Comparison of ENCODE assay signal across 1 cellular context in the genomic region with DNA sequence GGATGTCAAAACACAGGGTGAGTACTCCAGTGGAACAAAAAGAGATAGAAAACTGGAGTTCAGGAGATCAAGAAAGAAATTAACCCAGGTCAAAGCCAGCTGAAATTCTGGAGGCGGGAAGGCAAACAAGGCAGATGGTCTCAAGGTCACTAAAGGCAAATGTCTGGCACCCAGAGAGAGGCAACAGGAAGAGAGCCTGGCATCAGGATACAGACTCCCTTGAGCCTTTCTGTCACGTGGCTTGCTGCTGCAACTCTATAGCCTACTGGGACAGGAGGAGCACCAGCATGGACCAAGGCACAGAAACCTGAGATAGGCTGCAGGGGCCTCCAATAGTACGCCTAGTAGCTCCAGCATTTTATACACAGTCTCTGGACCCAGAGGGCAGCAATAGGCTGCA.
TF ChIP-seq lines count a peak whose summit lies in the region.

No MANE protein-coding gene starts in this region.

TF ChIP-seq in HepG2, 621 proteins besides CTCF, POLR2A, EP300 and RAD21 (continued from another document and continues in another):
- TF ChIP-seq CEBPZ (IDR thresholded peaks at IDR 0.05; ENCODE audit: low read length): no peak
- TF ChIP-seq ATAD3A (CRISPR knock-in tag; IDR thresholded peaks at IDR 0.05): no peak
- TF ChIP-seq TAF1 (CRISPR knock-in tag; IDR thresholded peaks at IDR 0.05): no peak
- no peak for TF ChIP-seq NR2F6 (IDR thresholded peaks at IDR 0.05)
- 0 out of 2 replicates have a peak, but pooled peaks have one; percentile 14 for TF ChIP-seq NR2F6 (CRISPR knock-in tag; IDR thresholded peaks at IDR 0.05)
- no peak for TF ChIP-seq REST (IDR thresholded peaks at IDR 0.05; ENCODE audit: borderline replicate concordance in 1 of 2, low read depth in 1 of 2, low read length in 2 of 2)
- TF ChIP-seq DPF2 (CRISPR knock-in tag; IDR thresholded peaks at IDR 0.05; ENCODE audit: borderline replicate concordance, low read depth): no peak
- no peak; the same call in 1 of the 2 replicates for TF ChIP-seq ETV5 (CRISPR knock-in tag; IDR thresholded peaks at IDR 0.05; ENCODE audit: borderline replicate concordance)
- peak; percentile 74 for TF ChIP-seq USF2 (IDR thresholded peaks at IDR 0.05; ENCODE audit: low read depth, low read length)
- TF ChIP-seq USF2 (CRISPR knock-in tag; IDR thresholded peaks at IDR 0.05; ENCODE audit: borderline replicate concordance): peak; percentile 85; the same call in 1 of the 2 replicates
- TF ChIP-seq ZNF777 (CRISPR knock-in tag; IDR thresholded peaks at IDR 0.05): no peak
- TF ChIP-seq THYN1 (CRISPR knock-in tag; IDR thresholded peaks at IDR 0.05; ENCODE audit: borderline replicate concordance, low read depth): no peak
- no peak for TF ChIP-seq GZF1 (CRISPR knock-in tag; IDR thresholded peaks at IDR 0.05)
- no peak for TF ChIP-seq ZBTB37 (CRISPR knock-in tag; IDR thresholded peaks at IDR 0.05)
- no peak for TF ChIP-seq ZNF576 (CRISPR knock-in tag; IDR thresholded peaks at IDR 0.05)
- no peak for TF ChIP-seq CSRNP2 (CRISPR knock-in tag; conservative IDR thresholded peaks at IDR 0.05; ENCODE audit: low read depth)
- no peak for TF ChIP-seq NR2F2 (IDR thresholded peaks at IDR 0.05; ENCODE audit: borderline replicate concordance, low read depth)
- no peak for TF ChIP-seq ZNF770 (CRISPR knock-in tag; IDR thresholded peaks at IDR 0.05)
- no peak for TF ChIP-seq ZNF557 (CRISPR knock-in tag; IDR thresholded peaks at IDR 0.05)
- TF ChIP-seq, protein P1, sequence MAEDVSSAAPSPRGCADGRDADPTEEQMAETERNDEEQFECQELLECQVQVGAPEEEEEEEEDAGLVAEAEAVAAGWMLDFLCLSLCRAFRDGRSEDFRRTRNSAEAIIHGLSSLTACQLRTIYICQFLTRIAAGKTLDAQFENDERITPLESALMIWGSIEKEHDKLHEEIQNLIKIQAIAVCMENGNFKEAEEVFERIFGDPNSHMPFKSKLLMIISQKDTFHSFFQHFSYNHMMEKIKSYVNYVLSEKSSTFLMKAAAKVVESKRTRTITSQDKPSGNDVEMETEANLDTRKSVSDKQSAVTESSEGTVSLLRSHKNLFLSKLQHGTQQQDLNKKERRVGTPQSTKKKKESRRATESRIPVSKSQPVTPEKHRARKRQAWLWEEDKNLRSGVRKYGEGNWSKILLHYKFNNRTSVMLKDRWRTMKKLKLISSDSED (CRISPR knock-in tag; IDR thresholded peaks at IDR 0.05): no peak
- TF ChIP-seq ZNF614 (CRISPR knock-in tag; IDR thresholded peaks at IDR 0.05; ENCODE audit: borderline replicate concordance): peak; percentile 88
- TF ChIP-seq, protein P2, sequence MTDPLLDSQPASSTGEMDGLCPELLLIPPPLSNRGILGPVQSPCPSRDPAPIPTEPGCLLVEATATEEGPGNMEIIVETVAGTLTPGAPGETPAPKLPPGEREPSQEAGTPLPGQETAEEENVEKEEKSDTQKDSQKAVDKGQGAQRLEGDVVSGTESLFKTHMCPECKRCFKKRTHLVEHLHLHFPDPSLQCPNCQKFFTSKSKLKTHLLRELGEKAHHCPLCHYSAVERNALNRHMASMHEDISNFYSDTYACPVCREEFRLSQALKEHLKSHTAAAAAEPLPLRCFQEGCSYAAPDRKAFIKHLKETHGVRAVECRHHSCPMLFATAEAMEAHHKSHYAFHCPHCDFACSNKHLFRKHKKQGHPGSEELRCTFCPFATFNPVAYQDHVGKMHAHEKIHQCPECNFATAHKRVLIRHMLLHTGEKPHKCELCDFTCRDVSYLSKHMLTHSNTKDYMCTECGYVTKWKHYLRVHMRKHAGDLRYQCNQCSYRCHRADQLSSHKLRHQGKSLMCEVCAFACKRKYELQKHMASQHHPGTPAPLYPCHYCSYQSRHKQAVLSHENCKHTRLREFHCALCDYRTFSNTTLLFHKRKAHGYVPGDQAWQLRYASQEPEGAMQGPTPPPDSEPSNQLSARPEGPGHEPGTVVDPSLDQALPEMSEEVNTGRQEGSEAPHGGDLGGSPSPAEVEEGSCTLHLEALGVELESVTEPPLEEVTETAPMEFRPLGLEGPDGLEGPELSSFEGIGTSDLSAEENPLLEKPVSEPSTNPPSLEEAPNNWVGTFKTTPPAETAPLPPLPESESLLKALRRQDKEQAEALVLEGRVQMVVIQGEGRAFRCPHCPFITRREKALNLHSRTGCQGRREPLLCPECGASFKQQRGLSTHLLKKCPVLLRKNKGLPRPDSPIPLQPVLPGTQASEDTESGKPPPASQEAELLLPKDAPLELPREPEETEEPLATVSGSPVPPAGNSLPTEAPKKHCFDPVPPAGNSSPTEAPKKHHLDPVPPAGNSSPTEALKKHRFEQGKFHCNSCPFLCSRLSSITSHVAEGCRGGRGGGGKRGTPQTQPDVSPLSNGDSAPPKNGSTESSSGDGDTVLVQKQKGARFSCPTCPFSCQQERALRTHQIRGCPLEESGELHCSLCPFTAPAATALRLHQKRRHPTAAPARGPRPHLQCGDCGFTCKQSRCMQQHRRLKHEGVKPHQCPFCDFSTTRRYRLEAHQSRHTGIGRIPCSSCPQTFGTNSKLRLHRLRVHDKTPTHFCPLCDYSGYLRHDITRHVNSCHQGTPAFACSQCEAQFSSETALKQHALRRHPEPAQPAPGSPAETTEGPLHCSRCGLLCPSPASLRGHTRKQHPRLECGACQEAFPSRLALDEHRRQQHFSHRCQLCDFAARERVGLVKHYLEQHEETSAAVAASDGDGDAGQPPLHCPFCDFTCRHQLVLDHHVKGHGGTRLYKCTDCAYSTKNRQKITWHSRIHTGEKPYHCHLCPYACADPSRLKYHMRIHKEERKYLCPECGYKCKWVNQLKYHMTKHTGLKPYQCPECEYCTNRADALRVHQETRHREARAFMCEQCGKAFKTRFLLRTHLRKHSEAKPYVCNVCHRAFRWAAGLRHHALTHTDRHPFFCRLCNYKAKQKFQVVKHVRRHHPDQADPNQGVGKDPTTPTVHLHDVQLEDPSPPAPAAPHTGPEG (CRISPR knock-in tag; IDR thresholded peaks at IDR 0.05): no peak
- TF ChIP-seq ISX (CRISPR knock-in tag; conservative IDR thresholded peaks at IDR 0.05): no peak
- TF ChIP-seq SIN3B (IDR thresholded peaks at IDR 0.05; ENCODE audit: low read length): no peak
- no peak for TF ChIP-seq MXI1 (IDR thresholded peaks at IDR 0.05; ENCODE audit: borderline replicate concordance, low read depth, low read length)
- TF ChIP-seq ZNF644 (CRISPR knock-in tag; IDR thresholded peaks at IDR 0.05; ENCODE audit: low read depth): peak; percentile 70; the same call in 1 of the 2 replicates
- no peak for TF ChIP-seq HOXD1 (CRISPR knock-in tag; IDR thresholded peaks at IDR 0.05)
- TF ChIP-seq CHD4 (IDR thresholded peaks at IDR 0.05; ENCODE audit: borderline replicate concordance, low read length): no peak
- TF ChIP-seq GABPB1 (CRISPR knock-in tag; IDR thresholded peaks at IDR 0.05): peak; percentile 37; the same call in 1 of the 2 replicates
- TF ChIP-seq ZBTB3 (CRISPR knock-in tag; IDR thresholded peaks at IDR 0.05; ENCODE audit: borderline replicate concordance, low read depth): no peak
- peak; percentile 63 for TF ChIP-seq RARA (CRISPR knock-in tag; IDR thresholded peaks at IDR 0.05)
- no peak for TF ChIP-seq FOXA1 (IDR thresholded peaks at IDR 0.05)
- TF ChIP-seq FOXA1 (CRISPR knock-in tag; IDR thresholded peaks at IDR 0.05): peak; percentile 58; the same call in 1 of the 2 replicates
- TF ChIP-seq ZIK1 (CRISPR knock-in tag; IDR thresholded peaks at IDR 0.05; ENCODE audit: borderline replicate concordance, low read depth): no peak
- TF ChIP-seq ZKSCAN5 (CRISPR knock-in tag; IDR thresholded peaks at IDR 0.05): no peak
